Comparison of ENCODE assay signal across 2 cellular contexts in genomic region chr2:147873859-147874483, GRCh38.
A peak's percentile ranks its signal among the peaks of the same experiment; 100 is the strongest.
TF ChIP-seq lines count a peak whose summit lies in the region.

No MANE protein-coding gene starts in this region.

TF ChIP-seq in K562, 482 proteins besides CTCF, POLR2A, EP300 and RAD21 (continued from another document):
- TF ChIP-seq PBX2 (CRISPR knock-in tag; IDR thresholded peaks at IDR 0.05; ENCODE audit: low read depth) (no peak), PBX2 (tag; conservative IDR thresholded peaks at IDR 0.05; ENCODE audit: low read depth) (no peak), RBM25 (IDR thresholded peaks at IDR 0.05; ENCODE audit: low read depth, low read length, severe bottlenecking) (peak; percentile 81), MTA3 (IDR thresholded peaks at IDR 0.05; ENCODE audit: borderline replicate concordance) (no peak), NUFIP1 (IDR thresholded peaks at IDR 0.05; ENCODE audit: partially characterized antibody) (no peak)

TF ChIP-seq in GM23338, 12 proteins besides CTCF, POLR2A, EP300 and RAD21 (continued from another document):
- TF ChIP-seq, protein P1, sequence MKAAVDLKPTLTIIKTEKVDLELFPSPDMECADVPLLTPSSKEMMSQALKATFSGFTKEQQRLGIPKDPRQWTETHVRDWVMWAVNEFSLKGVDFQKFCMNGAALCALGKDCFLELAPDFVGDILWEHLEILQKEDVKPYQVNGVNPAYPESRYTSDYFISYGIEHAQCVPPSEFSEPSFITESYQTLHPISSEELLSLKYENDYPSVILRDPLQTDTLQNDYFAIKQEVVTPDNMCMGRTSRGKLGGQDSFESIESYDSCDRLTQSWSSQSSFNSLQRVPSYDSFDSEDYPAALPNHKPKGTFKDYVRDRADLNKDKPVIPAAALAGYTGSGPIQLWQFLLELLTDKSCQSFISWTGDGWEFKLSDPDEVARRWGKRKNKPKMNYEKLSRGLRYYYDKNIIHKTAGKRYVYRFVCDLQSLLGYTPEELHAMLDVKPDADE (IDR thresholded peaks at IDR 0.05), result no peak
